ENCODE assay signal across 8 cellular contexts in the genomic region with DNA sequence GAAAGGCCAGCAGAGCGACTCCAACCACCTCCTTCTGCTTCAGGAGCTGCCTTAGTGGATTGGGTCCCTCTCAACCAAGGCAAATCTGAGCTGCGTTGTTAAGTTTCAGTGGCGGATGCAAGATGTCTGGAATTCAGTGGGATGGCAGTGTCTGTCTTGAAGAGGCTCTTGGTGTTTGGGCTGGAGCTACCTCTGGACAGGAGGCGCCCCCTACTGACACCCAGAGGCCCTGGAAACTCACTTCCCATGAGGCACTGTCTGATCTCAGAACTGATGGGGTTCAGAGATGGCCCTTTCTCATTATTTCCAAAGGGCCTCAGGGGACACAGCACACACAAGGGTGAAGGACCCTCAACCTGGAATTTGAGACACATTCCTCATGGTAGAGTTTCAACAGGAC.
DNase-seq lines count a peak whose midpoint lies in the region; ATAC-seq, FAIRE-seq and TF ChIP-seq lines count a peak whose summit lies in the region.

No MANE protein-coding gene starts in this region.

- peak; percentile 67 for TF ChIP-seq CTCF in D721Med (IDR thresholded peaks at IDR 0.05; ENCODE audit: insufficient read depth, missing control alignments)

- ATAC-seq in GM18861 (IDR thresholded peaks at IDR 0.05; ENCODE audit: unreplicated experiment): no peak

- DNase-seq in D721Med (ENCODE audit: insufficient read length, low spot score) (peak; percentile 63), HuH-7.5 (ENCODE audit: low spot score) (peak; percentile 75), T-helper 1 cell (peak in 4 of 5 donors; percentile 19 to 62 (median 38)), anterior cingulate cortex (lab: John Stamatoyannopoulos, UW) (peak in 39 of 58 donors; percentile 2 to 66 (median 25)), iPS DF 19.7 (ENCODE audit: low read depth, low spot score) (peak; percentile 30), smooth muscle cell of the brain vasculature (ENCODE audit: low read depth, low spot score) (peak; percentile 17), RCC 7860 (ENCODE audit: low spot score) (no peak)

- FAIRE-seq in D721Med (lab: Jason Lieb, UNC) (no peak), RCC 7860 (lab: Jason Lieb, UNC) (no peak)
